In genomic region chr17:48456584-48456983, GRCh38 we compare ENCODE assay signal across 9 cellular contexts.
A peak's percentile ranks its signal among the peaks of the same experiment; 100 is the strongest.
DNase-seq lines count a peak whose midpoint lies in the region; ATAC-seq and TF ChIP-seq lines count a peak whose summit lies in the region.
"Had no signal": no experiment of that assay in that cellular context is flagged by ENCODE, and none has a peak within 500 bp of the region (broad histone marks: within the 10 kb centered on the region; RNA-seq: fewer than 3 reads in every experiment).

No MANE protein-coding gene starts in this region.

- H3K27me3 ChIP-seq in RWPE2 (ENCODE audit: insufficient read depth, poor library complexity, severe bottlenecking) = no peaks in the 10 kb centered on the region

- peak; percentile 71 for ATAC-seq in RWPE2 (ENCODE audit: low read depth)

- H3K4me3 Mint-ChIP-seq in stimulated activated naive CD8-positive, alpha-beta T cell treated with anti-CD3 and anti-CD28 coated beads, Interleukin-15, Interleukin-2, amounts not matched to agents 100 ng/mL and 50 ng/mL, for 24 hours = peak overlapping the region; percentile 60

- no peak overlapping the region for H3K27ac Mint-ChIP-seq in stimulated activated naive CD8-positive, alpha-beta T cell treated with anti-CD3 and anti-CD28 coated beads, Interleukin-15, Interleukin-2, amounts not matched to agents 100 ng/mL and 50 ng/mL, for 24 hours

- peaks cover 5% of the 10 kb centered on the region for H3K4me1 ChIP-seq in RWPE2 (ENCODE audit: insufficient read depth, poor library complexity, severe bottlenecking)

- H3K36me3 Mint-ChIP-seq in stimulated activated naive CD8-positive, alpha-beta T cell treated with anti-CD3 and anti-CD28 coated beads, Interleukin-15, Interleukin-2, amounts not matched to agents 100 ng/mL and 50 ng/mL, for 24 hours (ENCODE audit: low read depth) = no peaks in the 10 kb centered on the region

- DNase-seq in activated effector memory CD4-positive, alpha-beta T cell treated with anti-CD3 and anti-CD28 coated beads, Interleukin-2, amount 50 U/mL, for 16 hours = peak; percentile 64
- no peak for DNase-seq in activated effector memory CD4-positive, alpha-beta T cell treated with Interleukin-2 at 50 U/mL for 16 hours
- DNase-seq in RWPE2 (ENCODE audit: low spot score) (no peak), epithelial cell of prostate (ENCODE audit: low read depth, low spot score) (peak; percentile 54), NCI-H1105 treated with DMSO at 0.1 percent for 48 hours (lab: John Stamatoyannopoulos, UW) (no peak), foreskin fibroblast (no peak)
- DNase-seq in stimulated activated naive CD4-positive, alpha-beta T cell treated with Interleukin-2 at 50 U/mL for 16 hours (lab: John Stamatoyannopoulos, UW) = no peak
- DNase-seq: occipital lobe had no signal

- H3K27ac ChIP-seq in RWPE2 (ENCODE audit: poor library complexity, severe bottlenecking) (no peak overlapping the region), epithelial cell of prostate (no peak overlapping the region)

- no peaks in the 10 kb centered on the region for H3K9me3 Mint-ChIP-seq in stimulated activated naive CD8-positive, alpha-beta T cell treated with anti-CD3 and anti-CD28 coated beads, Interleukin-15, Interleukin-2, amounts not matched to agents 100 ng/mL and 50 ng/mL, for 24 hours

- H3K27me3 Mint-ChIP-seq in stimulated activated naive CD8-positive, alpha-beta T cell treated with anti-CD3 and anti-CD28 coated beads, Interleukin-15, Interleukin-2, amounts not matched to agents 100 ng/mL and 50 ng/mL, for 24 hours = no peaks in the 10 kb centered on the region

- TF ChIP-seq CTCF in RWPE2 (IDR thresholded peaks at IDR 0.05; ENCODE audit: poor library complexity, severe bottlenecking) (no peak), foreskin fibroblast (IDR thresholded peaks at IDR 0.05; ENCODE audit: low read depth, low read length) (no peak)

- H3K9me3 ChIP-seq in RWPE2 (ENCODE audit: severe bottlenecking) = no peaks in the 10 kb centered on the region

- no peaks in the 10 kb centered on the region for H3K36me3 ChIP-seq in RWPE2 (ENCODE audit: low read depth)

- no peak overlapping the region for H3K4me3 ChIP-seq in RWPE2 (ENCODE audit: severe bottlenecking)
- no peak overlapping the region for H3K4me3 ChIP-seq in foreskin fibroblast (ENCODE audit: low read depth in 1 of 2, low read length in 2 of 2)

- H3K4me1 Mint-ChIP-seq in stimulated activated naive CD8-positive, alpha-beta T cell treated with anti-CD3 and anti-CD28 coated beads, Interleukin-15, Interleukin-2, amounts not matched to agents 100 ng/mL and 50 ng/mL, for 24 hours (ENCODE audit: low read depth) = peaks cover 56% of the 10 kb centered on the region

Comparison
In these comparisons a context has a peak if more than half of its experiments do, and no peak if none do; other contexts are left out.
1. DNase-seq: peak in activated effector memory CD4-positive, alpha-beta T cell treated with anti-CD3 and anti-CD28 coated beads, Interleukin-2, amount 50 U/mL, for 16 hours (single experiment) and epithelial cell of prostate (single experiment); none in activated effector memory CD4-positive, alpha-beta T cell treated with Interleukin-2 at 50 U/mL for 16 hours (single experiment), RWPE2 (single experiment), stimulated activated naive CD4-positive, alpha-beta T cell treated with Interleukin-2 at 50 U/mL for 16 hours (single experiment), NCI-H1105 treated with DMSO at 0.1 percent for 48 hours (single experiment) and foreskin fibroblast (0 of 2).